Comparison of ENCODE assay signal across 18 cellular contexts in genomic region chr4:15436515-15436914, GRCh38. TPM values are rescaled to one million over a fixed set of nuclear protein-coding genes. Genes with fewer than 3 reads are reported as not detected.
DNase-seq lines count a peak whose midpoint lies in the region; ATAC-seq and TF ChIP-seq lines count a peak whose summit lies in the region.
"Had no signal": no experiment of that assay in that cellular context is flagged by ENCODE, and none has a peak within 500 bp of the region (broad histone marks: within the 10 kb centered on the region; RNA-seq: fewer than 3 reads in every experiment).

No MANE protein-coding gene starts in this region.

- peak overlapping the region; percentile 1 to 90 (median 51) for H3K27ac Mint-ChIP-seq in brain
- H3K27ac Mint-ChIP-seq in stimulated activated naive CD8-positive, alpha-beta T cell treated with anti-CD3 and anti-CD28 coated beads, Interleukin-15, amount 100 ng/mL, for 72 hours: no peak overlapping the region
- H3K27ac Mint-ChIP-seq: activated naive CD8-positive, alpha-beta T cell; stimulated activated effector memory CD8-positive, alpha-beta T cell treated with anti-CD3 and anti-CD28 coated beads, Interleukin-12 subunit alpha, Interleukin-12 subunit beta, amount 100 ng/mL, for 72 hours had no signal

- TF ChIP-seq POLR2A in right lobe of liver (IDR thresholded peaks at IDR 0.05): no peak

- WGBS in right lobe of liver (ENCODE audit: insufficient coverage, low coverage, low lambda C conversion rate, missing lambda C conversion rate): 4% methylated on average over 2 of the region's 2 CpGs

- H3K36me3 Mint-ChIP-seq in brain: peaks cover 4% of the 10 kb centered on the region
- H3K36me3 Mint-ChIP-seq: stimulated activated effector memory CD8-positive, alpha-beta T cell treated with anti-CD3 and anti-CD28 coated beads, Interleukin-12 subunit alpha, Interleukin-12 subunit beta, amount 100 ng/mL, for 72 hours had no signal

- no peaks in the 10 kb centered on the region for H3K9me3 ChIP-seq in right lobe of liver
- H3K9me3 ChIP-seq: heart right ventricle, pancreas had no signal

- H3K36me3 ChIP-seq in kidney epithelial cell (ENCODE audit: control insufficient read depth, insufficient read depth, low read length): no peaks in the 10 kb centered on the region
- H3K36me3 ChIP-seq in right lobe of liver: no peaks in the 10 kb centered on the region
- H3K36me3 ChIP-seq: pancreas had no signal

- no peaks in the 10 kb centered on the region for H3K27me3 ChIP-seq in kidney epithelial cell (ENCODE audit: control insufficient read depth, insufficient read depth, low read length)
- no peaks in the 10 kb centered on the region for H3K27me3 ChIP-seq in right lobe of liver
- H3K27me3 ChIP-seq: heart right ventricle, pancreas had no signal

- DNase-seq in AG10803 (ENCODE audit: low read depth): peak; percentile 34
- peak; percentile 29 for DNase-seq in NCI-H1105 (lab: John Stamatoyannopoulos, UW)
- DNase-seq in kidney epithelial cell (ENCODE audit: low read depth): peak; percentile 9
- no peak for DNase-seq in activated naive CD4-positive, alpha-beta T cell treated with anti-CD3 and anti-CD28 coated beads, Interleukin-2, amount 50 U/mL, for 16 hours
- DNase-seq in kidney tubule cell (ENCODE audit: low spot score): no peak
- DNase-seq in right lobe of liver: no peak
- no peak for DNase-seq in stimulated activated naive CD8-positive, alpha-beta T cell treated with anti-CD3 and anti-CD28 coated beads, Interleukin-15, amount 100 ng/mL, for 72 hours
- DNase-seq: heart right ventricle, mesendoderm, NCI-H82, pancreas had no signal

- TF ChIP-seq CTCF in AG10803 (conservative IDR thresholded peaks at IDR 0.05; ENCODE audit: low read length) (no peak), brain (conservative IDR thresholded peaks at IDR 0.05) (no peak), kidney epithelial cell (IDR thresholded peaks at IDR 0.05; ENCODE audit: insufficient read depth, low read length, poor library complexity, severe bottlenecking) (no peak), right lobe of liver (IDR thresholded peaks at IDR 0.05) (no peak)

- no peaks in the 10 kb centered on the region for H3K4me1 ChIP-seq in right lobe of liver
- H3K4me1 ChIP-seq: pancreas had no signal

- H3K27me3 Mint-ChIP-seq in brain: no peaks in the 10 kb centered on the region
- H3K27me3 Mint-ChIP-seq in stimulated activated naive CD8-positive, alpha-beta T cell treated with anti-CD3 and anti-CD28 coated beads, Interleukin-15, amount 100 ng/mL, for 72 hours: no peaks in the 10 kb centered on the region
- H3K27me3 Mint-ChIP-seq: activated naive CD8-positive, alpha-beta T cell had no signal

- no peak overlapping the region for H3K27ac ChIP-seq in right lobe of liver
- H3K27ac ChIP-seq: heart right ventricle, HL-60, pancreas had no signal

- peaks cover 0 to 2% (median 0%) of the 10 kb centered on the region in 5 experiments for H3K9me3 Mint-ChIP-seq in brain
- peaks cover 0 to 5% of the 10 kb centered on the region in 2 donors for H3K9me3 Mint-ChIP-seq in stimulated activated naive CD8-positive, alpha-beta T cell treated with anti-CD3 and anti-CD28 coated beads, Interleukin-15, amount 100 ng/mL, for 72 hours
- H3K9me3 Mint-ChIP-seq: stimulated activated effector memory CD8-positive, alpha-beta T cell treated with anti-CD3 and anti-CD28 coated beads, Interleukin-12 subunit alpha, Interleukin-12 subunit beta, amount 100 ng/mL, for 72 hours had no signal

- H3K4me1 Mint-ChIP-seq in brain: peaks cover 42% of the 10 kb centered on the region
- peaks cover 6% of the 10 kb centered on the region for H3K4me1 Mint-ChIP-seq in stimulated activated naive CD8-positive, alpha-beta T cell treated with anti-CD3 and anti-CD28 coated beads, Interleukin-15, amount 100 ng/mL, for 72 hours
- H3K4me1 Mint-ChIP-seq: stimulated activated effector memory CD8-positive, alpha-beta T cell treated with anti-CD3 and anti-CD28 coated beads, Interleukin-12 subunit alpha, Interleukin-12 subunit beta, amount 100 ng/mL, for 72 hours had no signal

- peak overlapping the region in 2 of 5 experiments; percentile 0 to 23 for H3K4me3 Mint-ChIP-seq in brain
- no peak overlapping the region for H3K4me3 Mint-ChIP-seq in stimulated activated naive CD8-positive, alpha-beta T cell treated with anti-CD3 and anti-CD28 coated beads, Interleukin-15, amount 100 ng/mL, for 72 hours
- H3K4me3 Mint-ChIP-seq: activated naive CD8-positive, alpha-beta T cell; stimulated activated effector memory CD8-positive, alpha-beta T cell treated with anti-CD3 and anti-CD28 coated beads, Interleukin-12 subunit alpha, Interleukin-12 subunit beta, amount 100 ng/mL, for 72 hours had no signal

- intact Hi-C loops in right lobe of liver (cut with DNase I): no loop called here

- no peak for ATAC-seq in right lobe of liver
- ATAC-seq in stimulated activated naive CD8-positive, alpha-beta T cell treated with anti-CD3 and anti-CD28 coated beads, Interleukin-15, amount 100 ng/mL, for 72 hours: no peak
- ATAC-seq: GM12878; heart right ventricle; pancreas; Right ventricle myocardium inferior; stimulated activated effector memory CD8-positive, alpha-beta T cell treated with anti-CD3 and anti-CD28 coated beads, Interleukin-12 subunit alpha, Interleukin-12 subunit beta, amount 100 ng/mL, for 72 hours had no signal

- H3K4me3 ChIP-seq in AG10803 (ENCODE audit: low read length): no peak overlapping the region
- H3K4me3 ChIP-seq in kidney epithelial cell (ENCODE audit: low read depth, low read length): no peak overlapping the region
- no peak overlapping the region for H3K4me3 ChIP-seq in right lobe of liver
- H3K4me3 ChIP-seq: GM12878, heart right ventricle, pancreas had no signal

RNA-seq across cellular contexts. Expression of gene C1QTNF7, which starts 8.7 kb away (rescaled TPM):
- polyA plus RNA-seq in brain (ENCODE audit: insufficient read depth, low read depth, low replicate concordance): 0.22 TPM
- total RNA-seq in kidney epithelial cell (not detected in 2 replicates), right lobe of liver (1 to 10 TPM in 1 of 6 experiments, under 1 TPM in 5; 0.15 to 1.2 (median 0.27) TPM)
- total RNA-seq: dermis microvascular lymphatic vessel endothelial cell, GM12878 had no signal
- polyA plus RNA-seq: GM12878 had no signal

RNA-seq across cellular contexts. Expression of gene CC2D2A, which starts 33.2 kb away (rescaled TPM):
- polyA plus RNA-seq in brain (ENCODE audit: insufficient read depth, low read depth, low replicate concordance): 11.2 TPM
- total RNA-seq in kidney epithelial cell: 18.3 and 28.0 TPM in 2 replicates
- total RNA-seq in right lobe of liver: 1 to 10 TPM; 1.7 to 6.5 (median 3.2) TPM

Comparison
In these comparisons a context has a peak if more than half of its experiments do, and no peak if none do; other contexts are left out.
1. DNase-seq: peak in AG10803 (single experiment), NCI-H1105 (single experiment) and kidney epithelial cell (single experiment); none in activated naive CD4-positive, alpha-beta T cell treated with anti-CD3 and anti-CD28 coated beads, Interleukin-2, amount 50 U/mL, for 16 hours (single experiment), kidney tubule cell (single experiment), right lobe of liver (0 of 3) and stimulated activated naive CD8-positive, alpha-beta T cell treated with anti-CD3 and anti-CD28 coated beads, Interleukin-15, amount 100 ng/mL, for 72 hours (0 of 2).
2. H3K27ac Mint-ChIP-seq: peak in brain (5 of 5); none in stimulated activated naive CD8-positive, alpha-beta T cell treated with anti-CD3 and anti-CD28 coated beads, Interleukin-15, amount 100 ng/mL, for 72 hours (0 of 2).